ENCODE assay signal across 21 cellular contexts in the genomic region with DNA sequence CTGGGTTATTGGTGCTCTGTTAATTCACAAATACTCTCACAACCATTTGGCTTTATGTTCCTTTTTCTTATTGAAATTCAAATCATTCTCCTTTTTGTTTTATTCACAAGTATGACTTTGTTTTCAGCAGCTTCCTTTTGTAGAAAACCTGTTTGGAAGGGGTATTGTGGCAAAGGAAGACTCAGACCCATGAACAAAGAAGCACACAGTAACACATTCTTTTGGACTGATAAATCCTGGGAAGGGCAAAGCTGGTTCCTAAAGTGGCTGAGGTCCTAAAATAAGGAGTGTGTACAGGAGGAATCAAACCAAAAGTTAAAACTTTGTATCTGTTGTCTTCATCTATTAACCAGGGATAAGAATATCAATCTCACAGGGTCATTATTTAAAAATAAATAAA.
"Had no signal": no experiment of that assay in that cellular context is flagged by ENCODE, and none has a peak within 500 bp of the region (broad histone marks: within the 10 kb centered on the region; RNA-seq: fewer than 3 reads in every experiment).

No MANE protein-coding gene starts in this region.

- DNase-seq: colonic mucosa; cortex of kidney; effector CD8-positive, alpha-beta T cell; effector memory CD8-positive, alpha-beta T cell; endodermal cell; foreskin melanocyte; gastrocnemius medialis; glutamatergic neuron; head of caudate nucleus; heart right ventricle; hippocampal formation; left cardiac atrium; left lung; left ventricle myocardium superior; lower lobe of right lung; mesendoderm; midbrain; naive thymus-derived CD4-positive, alpha-beta T cell had no signal

- H3K36me3 ChIP-seq: colonic mucosa, esophagus muscularis mucosa, gastrocnemius medialis, heart right ventricle, left lung, lower lobe of right lung had no signal

- H3K4me1 ChIP-seq: colonic mucosa, esophagus muscularis mucosa, gastrocnemius medialis, heart right ventricle, left lung, lower lobe of right lung had no signal

- H3K4me3 ChIP-seq: colonic mucosa, esophagus muscularis mucosa, gastrocnemius medialis, heart right ventricle, left lung, lower lobe of right lung had no signal

- H3K27ac Mint-ChIP-seq: dendritic cell treated with granulocyte-macrophage colony-stimulating factor and Interleukin-4, amounts not matched to agents 40 ng/mL and 50 ng/mL, for 4 days; effector memory CD8-positive, alpha-beta T cell; endodermal cell; memory B cell; naive thymus-derived CD4-positive, alpha-beta T cell had no signal

- H3K4me3 Mint-ChIP-seq: dendritic cell treated with granulocyte-macrophage colony-stimulating factor and Interleukin-4, amounts not matched to agents 40 ng/mL and 50 ng/mL, for 4 days; effector memory CD8-positive, alpha-beta T cell; endodermal cell; memory B cell; naive thymus-derived CD4-positive, alpha-beta T cell had no signal

- H3K36me3 Mint-ChIP-seq: memory B cell; naive thymus-derived CD4-positive, alpha-beta T cell had no signal

- H3K9me3 ChIP-seq: colonic mucosa, esophagus muscularis mucosa, gastrocnemius medialis, heart right ventricle, left lung, lower lobe of right lung had no signal

- H3K27me3 ChIP-seq: colonic mucosa, esophagus muscularis mucosa, gastrocnemius medialis, heart right ventricle, left lung had no signal

- H3K4me1 Mint-ChIP-seq: endodermal cell; memory B cell; naive thymus-derived CD4-positive, alpha-beta T cell had no signal

- H3K27ac ChIP-seq: colonic mucosa, esophagus muscularis mucosa, gastrocnemius medialis, heart right ventricle, left lung, lower lobe of right lung had no signal

- H3K9me3 Mint-ChIP-seq: dendritic cell treated with granulocyte-macrophage colony-stimulating factor and Interleukin-4, amounts not matched to agents 40 ng/mL and 50 ng/mL, for 4 days; endodermal cell had no signal

- H3K27me3 Mint-ChIP-seq: dendritic cell treated with granulocyte-macrophage colony-stimulating factor and Interleukin-4, amounts not matched to agents 40 ng/mL and 50 ng/mL, for 4 days; effector memory CD8-positive, alpha-beta T cell; memory B cell; naive thymus-derived CD4-positive, alpha-beta T cell had no signal
